Comparison of ENCODE assay signal across 28 cellular contexts in genomic region chr12:116891019-116891418, GRCh38. TPM values are rescaled to one million over a fixed set of nuclear protein-coding genes. Genes with fewer than 3 reads are reported as not detected.
"Had no signal": no experiment of that assay in that cellular context is flagged by ENCODE, and none has a peak within 500 bp of the region (broad histone marks: within the 10 kb centered on the region; RNA-seq: fewer than 3 reads in every experiment).

No MANE protein-coding gene starts in this region.

- H3K79me2 ChIP-seq: parathyroid adenoma had no signal

- H3K9me3 ChIP-seq: ovary, psoas muscle, suprapubic skin, testis, tibial artery, transverse colon, upper lobe of right lung, uterus had no signal

- H3K4me1 ChIP-seq: parathyroid adenoma, psoas muscle, suprapubic skin, testis, tibial artery, upper lobe of right lung, uterus had no signal

- H3K9ac ChIP-seq: parathyroid adenoma had no signal

- H3K27ac ChIP-seq: ovary, parathyroid adenoma, psoas muscle, skin epidermis, spleen, suprapubic skin, testis, tibial artery, transverse colon, upper lobe of right lung, uterus had no signal

- ATAC-seq: naive thymus-derived CD8-positive, alpha-beta T cell; natural killer cell treated with Interleukin-12 subunit alpha and Interleukin-12 subunit beta and Interleukin-15 and Interleukin-18, amount 100 ng/mL, for 72 hours; psoas muscle; right cardiac atrium; sciatic nerve; stimulated activated memory B cell treated with anti-CD40 and anti-IgM and Interleukin-4, amounts not matched to agents 10 μg/mL and 1 μg/mL and 100 μg/mL, for 72 hours; stimulated activated naive CD8-positive, alpha-beta T cell treated with anti-CD3 and anti-CD28 coated beads, Interleukin-15, amount 100 ng/mL, for 72 hours; stimulated activated naive CD8-positive, alpha-beta T cell treated with anti-CD3 and anti-CD28 coated beads, Interleukin-15, Interleukin-2, amounts not matched to agents 100 U/mL and 50 U/mL, for 24 hours; upper lobe of right lung had no signal

- H2AFZ ChIP-seq: parathyroid adenoma had no signal

- H3K4me3 ChIP-seq: ovary, psoas muscle, skin epidermis, smooth muscle cell, spleen, suprapubic skin, testis, tibial artery, transverse colon, upper lobe of right lung, uterus had no signal

- H3K36me3 ChIP-seq: ovary, spleen, suprapubic skin, tibial artery, transverse colon, upper lobe of right lung, uterus had no signal

- H3K27me3 ChIP-seq: ovary, testis, transverse colon, upper lobe of right lung, uterus had no signal

- DNase-seq: naive thymus-derived CD8-positive, alpha-beta T cell; nephron progenitor cell; occipital lobe; ovary; psoas muscle; right cardiac atrium; spleen; stimulated activated CD4-positive, alpha-beta T cell treated with anti-CD3 and anti-CD28 coated beads, Interleukin-12 subunit alpha, Interleukin-12 subunit beta, amount 100 ng/mL, for 4 hours; stimulated activated CD4-positive, alpha-beta T cell treated with anti-CD3 and anti-CD28 coated beads, Interleukin-1b, Interleukin-23, amount 100 ng/mL, for 48 hours; stimulated activated CD4-positive, alpha-beta T cell treated with anti-CD3 and anti-CD28 coated beads, Interleukin-4, amount 100 ng/mL, for 1 hour; stimulated activated CD4-positive, alpha-beta T cell treated with anti-CD3 and anti-CD28 coated beads, Interleukin-4, amount 100 ng/mL, for 4 hours; stimulated activated CD8-positive, alpha-beta memory T cell treated with anti-CD3 and anti-CD28 coated beads, Interleukin-4, amount 100 ng/mL, for 48 hours; stimulated activated naive CD4-positive, alpha-beta T cell; stimulated activated naive CD8-positive, alpha-beta T cell treated with anti-CD3 and anti-CD28 coated beads, Interleukin-15, amount 100 ng/mL, for 72 hours; stimulated activated naive CD8-positive, alpha-beta T cell treated with anti-CD3 and anti-CD28 coated beads, Interleukin-15, Interleukin-2, amounts not matched to agents 100 U/mL and 50 U/mL, for 24 hours; substantia nigra; testis; tibial artery; transverse colon; upper lobe of right lung; uterus had no signal

- H3K4me2 ChIP-seq: smooth muscle cell had no signal

RNA-seq across cellular contexts. Expression of gene HRK, which starts 9.8 kb away (rescaled TPM):
- total RNA-seq: natural killer cell treated with Interleukin-12 subunit alpha and Interleukin-12 subunit beta and Interleukin-15 and Interleukin-18, amount 100 ng/mL, for 72 hours; right cardiac atrium; suprapubic skin; upper lobe of right lung had no signal
- polyA plus RNA-seq: naive thymus-derived CD8-positive, alpha-beta T cell; right cardiac atrium; smooth muscle cell had no signal
